10 cellular contexts compared by ENCODE assay signal in the genomic region with DNA sequence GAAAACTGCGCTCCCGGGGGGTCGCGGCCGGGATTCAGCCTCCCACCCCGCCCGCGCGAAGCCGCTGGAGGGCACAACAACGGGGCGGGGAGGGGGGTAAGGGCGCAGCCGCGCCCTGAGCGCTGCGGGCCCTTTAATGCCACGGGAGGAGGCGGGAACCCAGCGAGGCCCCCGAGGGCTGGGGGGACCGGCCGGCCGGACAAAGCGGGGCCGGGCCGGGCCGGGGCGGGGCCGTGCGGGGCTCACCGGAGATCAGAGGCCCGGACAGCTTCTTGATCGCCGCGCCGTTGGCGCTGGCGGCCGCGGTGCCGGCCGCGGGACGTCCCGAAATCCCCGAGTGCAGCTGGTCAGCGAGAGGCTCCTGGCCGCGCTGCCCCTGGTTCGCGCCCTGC. TPM values are rescaled to one million over a fixed set of nuclear protein-coding genes. Genes with fewer than 3 reads are reported as not detected.
A peak's percentile ranks its signal among the peaks of the same experiment; 100 is the strongest.
DNase-seq lines count a peak whose midpoint lies in the region; ATAC-seq and TF ChIP-seq lines count a peak whose summit lies in the region.
"Had no signal": no experiment of that assay in that cellular context is flagged by ENCODE, and none has a peak within 500 bp of the region (broad histone marks: within the 10 kb centered on the region; RNA-seq: fewer than 3 reads in every experiment).

No MANE protein-coding gene starts in this region.

- TF ChIP-seq CTCF in natural killer cell (IDR thresholded peaks at IDR 0.05) = no peak

- POLR2A ChIA-PET in activated CD4-positive, alpha-beta T cell treated with anti-CD3 and anti-CD28 coated beads for 36 hours (lab: Charles Lee) = no interaction called here

- H3K9me3 Mint-ChIP-seq in activated CD4-positive, alpha-beta T cell treated with anti-CD3 and anti-CD28 coated beads, Interleukin-2, amount 10 ng/mL, durations not matched to agents 24 days and 14 days = no peaks in the 10 kb centered on the region
- no peaks in the 10 kb centered on the region for H3K9me3 Mint-ChIP-seq in activated CD4-positive, alpha-beta T cell treated with anti-CD3 and anti-CD28 coated beads for 36 hours (ENCODE audit: low read depth)
- no peaks in the 10 kb centered on the region for H3K9me3 Mint-ChIP-seq in natural killer cell
- H3K9me3 Mint-ChIP-seq: CD4-positive, CD25-positive, alpha-beta regulatory T cell had no signal

- peaks cover 38% of the 10 kb centered on the region for H3K27me3 Mint-ChIP-seq in activated CD4-positive, alpha-beta T cell treated with anti-CD3 and anti-CD28 coated beads, Interleukin-2, amount 10 ng/mL, durations not matched to agents 24 days and 14 days
- peaks cover 5% of the 10 kb centered on the region for H3K27me3 Mint-ChIP-seq in activated CD4-positive, alpha-beta T cell treated with anti-CD3 and anti-CD28 coated beads for 36 hours
- peaks cover 8 to 20% of the 10 kb centered on the region in 2 donors for H3K27me3 Mint-ChIP-seq in natural killer cell (ENCODE audit: low read depth in 2 of 2)

- H3K4me1 Mint-ChIP-seq in activated CD4-positive, alpha-beta T cell treated with anti-CD3 and anti-CD28 coated beads, Interleukin-2, amount 10 ng/mL, durations not matched to agents 24 days and 14 days = peaks cover 5% of the 10 kb centered on the region
- H3K4me1 Mint-ChIP-seq in activated CD4-positive, alpha-beta T cell treated with anti-CD3 and anti-CD28 coated beads for 36 hours = peaks cover 4% of the 10 kb centered on the region
- peaks cover 16 to 17% of the 10 kb centered on the region in 2 donors for H3K4me1 Mint-ChIP-seq in natural killer cell

- intact Hi-C loops in activated CD4-positive, alpha-beta T cell treated with anti-CD3 and anti-CD28 coated beads, Interleukin-2, amount 10 ng/mL, durations not matched to agents 24 days and 14 days (cut with micrococcal nuclease) = loop anchor here (10.0 kb wide), 2 partner anchors 180 to 620 kb away; no protein-coding TSS in a partner anchor
- intact Hi-C loops in activated CD4-positive, alpha-beta T cell treated with anti-CD3 and anti-CD28 coated beads for 36 hours (cut with DNase I, micrococcal nuclease) = no loop called here
- intact Hi-C loops in aorta (cut with DNase I) (loop anchor here in 1 of 2 donors (5.0 kb wide), 2 partner anchors 107 to 177 kb away; no protein-coding TSS in a partner anchor), natural killer cell (cut with micrococcal nuclease) (no loop called here)

- CTCF ChIA-PET in activated CD4-positive, alpha-beta T cell treated with anti-CD3 and anti-CD28 coated beads for 36 hours (lab: Charles Lee) = interaction anchor here (10.2 kb wide), 1 partner anchor 350 kb away, joined by 255 read pairs; no protein-coding TSS in a partner anchor

- no peaks in the 10 kb centered on the region for H3K4me1 ChIP-seq in endocrine pancreas (ENCODE audit: control insufficient read depth, insufficient read depth, low read length)
- no peaks in the 10 kb centered on the region for H3K4me1 ChIP-seq in aorta (ENCODE audit: control insufficient read depth in 1 of 2, insufficient read depth in 2 of 2, low read length in 2 of 2)

- peak overlapping the region in 1 of 2 donors; percentile 38 for H3K27ac ChIP-seq in aorta (ENCODE audit: low read depth in 1 of 2, low read length in 2 of 2)

- H3K9me3 ChIP-seq in endocrine pancreas (ENCODE audit: control insufficient read depth, low read length) = no peaks in the 10 kb centered on the region
- H3K9me3 ChIP-seq in aorta (ENCODE audit: control insufficient read depth, low read length) = no peaks in the 10 kb centered on the region

- no peak overlapping the region for H3K27ac Mint-ChIP-seq in activated CD4-positive, alpha-beta T cell treated with anti-CD3 and anti-CD28 coated beads, Interleukin-2, amount 10 ng/mL, durations not matched to agents 24 days and 14 days
- H3K27ac Mint-ChIP-seq in activated CD4-positive, alpha-beta T cell treated with anti-CD3 and anti-CD28 coated beads for 36 hours = no peak overlapping the region
- no peak overlapping the region for H3K27ac Mint-ChIP-seq in natural killer cell

- H3K27me3 ChIP-seq in endocrine pancreas (ENCODE audit: control insufficient read depth, insufficient read depth, low read length) (no peaks in the 10 kb centered on the region), aorta (ENCODE audit: control insufficient read depth in 1 of 2, insufficient read depth in 2 of 2, low read length in 1 of 2) (no peaks in the 10 kb centered on the region)

- H3K36me3 ChIP-seq in endocrine pancreas (ENCODE audit: control insufficient read depth, insufficient read depth, low read length) (no peaks in the 10 kb centered on the region), aorta (ENCODE audit: control insufficient read depth in 1 of 2, insufficient read depth in 2 of 2, low read length in 1 of 2) (no peaks in the 10 kb centered on the region)

- DNase-seq in activated CD4-positive, alpha-beta T cell treated with anti-CD3 and anti-CD28 coated beads, Interleukin-2, amount 10 ng/mL, durations not matched to agents 24 days and 14 days = peak; percentile 61
- no peak for DNase-seq in activated CD4-positive, alpha-beta T cell treated with anti-CD3 and anti-CD28 coated beads for 36 hours
- peak; percentile 47 for DNase-seq in midbrain (lab: John Stamatoyannopoulos, UW)
- peak in 1 of 2 donors; percentile 71 for DNase-seq in aorta
- DNase-seq in COLO829 (ENCODE audit: low spot score) = no peak
- DNase-seq in natural killer cell = no peak
- no peak for DNase-seq in NCI-H1694 treated with DMSO at 0.1 percent for 48 hours (lab: John Stamatoyannopoulos, UW)
- DNase-seq: activated gamma-delta T cell had no signal

- ATAC-seq in activated CD4-positive, alpha-beta T cell treated with anti-CD3 and anti-CD28 coated beads for 36 hours = no peak
- ATAC-seq in aorta (ENCODE audit: low FRiP score) (peak; percentile 19), natural killer cell (no peak)

- H3K9ac ChIP-seq in endocrine pancreas (ENCODE audit: control insufficient read depth, insufficient read depth, low read length) = peak overlapping the region; percentile 35

- no peak overlapping the region for H3K4me3 Mint-ChIP-seq in activated CD4-positive, alpha-beta T cell treated with anti-CD3 and anti-CD28 coated beads, Interleukin-2, amount 10 ng/mL, durations not matched to agents 24 days and 14 days
- H3K4me3 Mint-ChIP-seq in activated CD4-positive, alpha-beta T cell treated with anti-CD3 and anti-CD28 coated beads for 36 hours = no peak overlapping the region
- no peak overlapping the region for H3K4me3 Mint-ChIP-seq in natural killer cell

- H3K36me3 Mint-ChIP-seq in activated CD4-positive, alpha-beta T cell treated with anti-CD3 and anti-CD28 coated beads, Interleukin-2, amount 10 ng/mL, durations not matched to agents 24 days and 14 days (ENCODE audit: low read depth) = no peaks in the 10 kb centered on the region
- no peaks in the 10 kb centered on the region for H3K36me3 Mint-ChIP-seq in activated CD4-positive, alpha-beta T cell treated with anti-CD3 and anti-CD28 coated beads for 36 hours (ENCODE audit: low read depth)
- no peaks in the 10 kb centered on the region for H3K36me3 Mint-ChIP-seq in natural killer cell
- H3K36me3 Mint-ChIP-seq: CD4-positive, CD25-positive, alpha-beta regulatory T cell had no signal

- H3K4me3 ChIP-seq in endocrine pancreas (ENCODE audit: control insufficient read depth, insufficient read depth, low read length) (no peak overlapping the region), aorta (ENCODE audit: low read length in 2 of 2) (peak overlapping the region; percentile 81 to 84)

- WGBS in aorta, 2 donors = 1% methylated on average over 21 to 52 of the region's 52 CpGs

RNA-seq across cellular contexts. Expression of gene CDKN1C, which starts 1.2 kb away (rescaled TPM):
- 1.8 and 2.0 TPM in 2 replicates for total RNA-seq in activated CD4-positive, alpha-beta T cell treated with anti-CD3 and anti-CD28 coated beads, Interleukin-2, amount 10 ng/mL, durations not matched to agents 24 days and 14 days
- under 1 TPM; 0.21 to 0.53 TPM for total RNA-seq in activated CD4-positive, alpha-beta T cell treated with anti-CD3 and anti-CD28 coated beads for 36 hours
- total RNA-seq in aorta (10 to 100 TPM; 13.7 to 37.7 TPM), natural killer cell (10 to 100 TPM in 1 of 3 donors, 1 to 10 TPM in 2; 2.6 to 27.9 (median 6.3) TPM)
- polyA plus RNA-seq in aorta = 10 to 100 TPM; 11.3 to 21.3 TPM

RNA-seq across cellular contexts. Expression of gene PHLDA2, which starts 44.8 kb away (rescaled TPM):
- total RNA-seq in activated CD4-positive, alpha-beta T cell treated with anti-CD3 and anti-CD28 coated beads, Interleukin-2, amount 10 ng/mL, durations not matched to agents 24 days and 14 days = 25.5 and 26.7 TPM in 2 replicates
- total RNA-seq in activated CD4-positive, alpha-beta T cell treated with anti-CD3 and anti-CD28 coated beads for 36 hours = 1 to 10 TPM; 3.1 to 3.7 TPM
- total RNA-seq in aorta (1 to 10 TPM; 6.4 to 7.1 TPM), natural killer cell (1 to 10 TPM in 2 of 3 donors, under 1 TPM in 1; 0.79 to 3.2 (median 2.2) TPM)
- 10 to 100 TPM in 1 of 2 donors, 1 to 10 TPM in 1; 7.4 to 17.2 TPM for polyA plus RNA-seq in aorta

Comparison
In these comparisons a context has a peak if more than half of its experiments do, and no peak if none do; other contexts are left out.
1. DNase-seq: peak in activated CD4-positive, alpha-beta T cell treated with anti-CD3 and anti-CD28 coated beads, Interleukin-2, amount 10 ng/mL, durations not matched to agents 24 days and 14 days (single experiment) and midbrain (single experiment); none in activated CD4-positive, alpha-beta T cell treated with anti-CD3 and anti-CD28 coated beads for 36 hours (single experiment), COLO829 (single experiment), natural killer cell (single experiment) and NCI-H1694 treated with DMSO at 0.1 percent for 48 hours (single experiment).